Comparison of ENCODE assay signal across 15 cellular contexts in genomic region chr6:10513544-10513943, GRCh38. TPM values are rescaled to one million over a fixed set of nuclear protein-coding genes. Genes with fewer than 3 reads are reported as not detected.
DNase-seq lines count a peak whose midpoint lies in the region; ATAC-seq and TF ChIP-seq lines count a peak whose summit lies in the region.
"Had no signal": no experiment of that assay in that cellular context is flagged by ENCODE, and none has a peak within 500 bp of the region (broad histone marks: within the 10 kb centered on the region; RNA-seq: fewer than 3 reads in every experiment).

No MANE protein-coding gene starts in this region.

- DNase-seq in left ventricle myocardium inferior (no peak), right cardiac atrium (no peak), myocyte (ENCODE audit: low read depth) (peak; percentile 75), psoas muscle (no peak), head of caudate nucleus (no peak), NCI-H524 treated with DMSO at 0.1 percent for 48 hours (lab: John Stamatoyannopoulos, UW) (no peak)
- no peak for DNase-seq in activated CD8-positive, alpha-beta memory T cell treated with anti-CD3 and anti-CD28 coated beads, Interleukin-2, amount 50 U/mL, for 4 hours
- DNase-seq: 8988T; CD8-positive, alpha-beta memory T cell; COR-L47; DMS 273 treated with DMSO at 0.1 percent for 48 hours; DMS53; GM23248 had no signal

- H3K9me3 ChIP-seq in left ventricle myocardium inferior (replicated peaks) (no peaks in the 10 kb centered on the region), right cardiac atrium (ENCODE audit: control insufficient read depth, low read length) (no peaks in the 10 kb centered on the region), psoas muscle (no peaks in the 10 kb centered on the region)
- H3K9me3 ChIP-seq: BLaER1, HAP-1 had no signal

- intact Hi-C loops in left ventricle myocardium inferior (cut with micrococcal nuclease) (loop anchor here (10.0 kb wide), 1 partner anchor 181 kb away; the partner anchor contains the start of genes C6orf52 and PAK1IP1), right cardiac atrium (cut with DNase I) (loop anchor here in 3 of 4 donors (5.0 to 10.0 kb wide), 2 partner anchors 179 to 181 kb away; partner anchors contain the start of genes C6orf52 (in 3 of the 3) and PAK1IP1 (in 3 of the 3)), psoas muscle (cut with DNase I) (no loop called here), head of caudate nucleus (cut with DNase I) (no loop called here)

- peak overlapping the region; percentile 12 for H3K27ac ChIP-seq in left ventricle myocardium inferior (replicated peaks)
- H3K27ac ChIP-seq in right cardiac atrium (ENCODE audit: low read length) = no peak overlapping the region
- peak overlapping the region; percentile 66 for H3K27ac ChIP-seq in psoas muscle
- H3K27ac ChIP-seq: BLaER1, GM23248 had no signal

- ATAC-seq in right cardiac atrium = no peak
- ATAC-seq in psoas muscle = no peak

- TF ChIP-seq CTCF in left ventricle myocardium inferior (IDR thresholded peaks at IDR 0.05; ENCODE audit: borderline replicate concordance) (no peak), psoas muscle (IDR thresholded peaks at IDR 0.05) (no peak)

- peaks cover 11% of the 10 kb centered on the region for H3K4me1 ChIP-seq in left ventricle myocardium inferior
- no peaks in the 10 kb centered on the region for H3K4me1 ChIP-seq in right cardiac atrium (ENCODE audit: control insufficient read depth, insufficient read depth, low read length)
- no peaks in the 10 kb centered on the region for H3K4me1 ChIP-seq in psoas muscle
- H3K4me1 ChIP-seq: BLaER1, HAP-1 had no signal

- no peaks in the 10 kb centered on the region for H3K27me3 ChIP-seq in left ventricle myocardium inferior (ENCODE audit: low read depth)
- no peaks in the 10 kb centered on the region for H3K27me3 ChIP-seq in right cardiac atrium (ENCODE audit: control insufficient read depth, insufficient read depth)
- no peaks in the 10 kb centered on the region for H3K27me3 ChIP-seq in psoas muscle (ENCODE audit: insufficient read depth in 3 of 3, low read length in 2 of 3)
- H3K27me3 ChIP-seq: BLaER1 had no signal

- H3K4me3 ChIP-seq in left ventricle myocardium inferior (no peak overlapping the region), right cardiac atrium (ENCODE audit: low read length) (no peak overlapping the region), psoas muscle (no peak overlapping the region)
- H3K4me3 ChIP-seq: BLaER1, GM23248, HAP-1 had no signal

- H3K36me3 ChIP-seq in left ventricle myocardium inferior = no peaks in the 10 kb centered on the region
- no peaks in the 10 kb centered on the region for H3K36me3 ChIP-seq in psoas muscle (ENCODE audit: insufficient read depth in 1 of 2, low read depth in 1 of 2)
- H3K36me3 ChIP-seq: BLaER1, HAP-1 had no signal

- 51% methylated on average over 2 of the region's 2 CpGs for WGBS in right cardiac atrium
- 27 to 52% (median 36%) methylated on average over 2 of the region's 2 CpGs for WGBS in psoas muscle, 3 donors

RNA-seq across cellular contexts. Expression of gene GCNT2, which starts 7.6 kb away (rescaled TPM):
- total RNA-seq in left ventricle myocardium inferior (49.0 TPM), right cardiac atrium (10 to 100 TPM in 1 of 4 donors, 1 to 10 TPM in 3; 5.2 to 10.4 (median 7.7) TPM), myocyte (0.36 and 0.43 TPM in 2 replicates), psoas muscle (10 to 100 TPM; 10.1 to 23.1 (median 12.8) TPM)
- polyA plus RNA-seq in right cardiac atrium (3.4 TPM), psoas muscle (1 to 10 TPM in 2 of 3 donors, under 1 TPM in 1; 0.27 to 4.5 (median 1.1) TPM)
- polyA plus RNA-seq in myocyte (2012) = 0.34 TPM
- total RNA-seq: GM23248 had no signal
- polyA plus RNA-seq: GM23248 had no signal

Comparison
In these comparisons a context has a peak if more than half of its experiments do, and no peak if none do; other contexts are left out.
1. intact Hi-C loops: an anchor here in left ventricle myocardium inferior (10.0 kb wide) and right cardiac atrium (5.0 to 10.0 kb wide); none called in psoas muscle and head of caudate nucleus.